In genomic region chr9:15357050-15357653, GRCh38 we compare ENCODE assay signal across 9 cellular contexts. TPM values are rescaled to one million over a fixed set of nuclear protein-coding genes. Genes with fewer than 3 reads are reported as not detected.
A peak's percentile ranks its signal among the peaks of the same experiment; 100 is the strongest.
DNase-seq lines count a peak whose midpoint lies in the region; ATAC-seq and TF ChIP-seq lines count a peak whose summit lies in the region.
"Had no signal": no experiment of that assay in that cellular context is flagged by ENCODE, and none has a peak within 500 bp of the region (broad histone marks: within the 10 kb centered on the region; RNA-seq: fewer than 3 reads in every experiment).

No MANE protein-coding gene starts in this region.

- H3K27ac ChIP-seq in Karpas-422 (ENCODE audit: low read length) (no peak overlapping the region), foreskin keratinocyte (no peak overlapping the region)
- H3K27ac ChIP-seq: VCaP had no signal

- H3K79me2 ChIP-seq in Karpas-422 (ENCODE audit: low read length) = no peaks in the 10 kb centered on the region

- ATAC-seq in GM21515 (IDR thresholded peaks at IDR 0.05; ENCODE audit: unreplicated experiment) (peak; percentile 98), foreskin keratinocyte (no peak), esophagus mucosa (no peak)

- H3K9me3 Mint-ChIP-seq in Calu3 (ENCODE audit: low read depth, unreplicated experiment) = no peaks in the 10 kb centered on the region
- H3K9me3 Mint-ChIP-seq in activated T-helper 1 cell treated with anti-CD3 and anti-CD28 coated beads, Interleukin-12 subunit alpha, Interleukin-12 subunit beta, Interleukin-2, Interleukin-4 antibody, amounts not matched to agents 30 ng/mL and 10 ng/mL and 1 ng/mL, durations not matched to agents 14 hours and 24 hours and 36 hours = no peaks in the 10 kb centered on the region

- intact Hi-C loops in Calu3 (cut with micrococcal nuclease; ENCODE audit: unreplicated experiment) = no loop called here
- intact Hi-C loops in activated T-helper 1 cell treated with anti-CD3 and anti-CD28 coated beads, Interleukin-12 subunit alpha, Interleukin-12 subunit beta, Interleukin-2, Interleukin-4 antibody, amounts not matched to agents 30 ng/mL and 10 ng/mL and 1 ng/mL, durations not matched to agents 14 hours and 24 hours and 36 hours (cut with micrococcal nuclease) = loop anchor here (1.0 to 10.0 kb wide), 4 partner anchors 66 to 248 kb away; partner anchors contain the start of gene SNAPC3

- DNase-seq in Calu3 (peak; percentile 33), Karpas-422 (peak; percentile 65), foreskin keratinocyte (no peak), amygdala (lab: John Stamatoyannopoulos, UW) (no peak)
- peak; percentile 11 for DNase-seq in activated T-helper 1 cell treated with anti-CD3 and anti-CD28 coated beads, Interleukin-12 subunit alpha, Interleukin-12 subunit beta, Interleukin-2, Interleukin-4 antibody, amounts not matched to agents 30 ng/mL and 10 ng/mL and 1 ng/mL, durations not matched to agents 14 hours and 24 hours and 36 hours (ENCODE audit: low spot score)
- peak; percentile 40 for DNase-seq in stimulated activated CD4-positive, alpha-beta T cell treated with anti-CD3 and anti-CD28 coated beads, Interleukin-4, amount 100 ng/mL, for 24 hours

- H3K9me2 ChIP-seq in Karpas-422 (replicated peaks; ENCODE audit: insufficient read depth, low read length) = no peaks in the 10 kb centered on the region

- H3K4me1 ChIP-seq in Karpas-422 (ENCODE audit: low read length) (no peaks in the 10 kb centered on the region), foreskin keratinocyte (no peaks in the 10 kb centered on the region)

- TF ChIP-seq CTCF in Calu3 (IDR thresholded peaks at IDR 0.05; ENCODE audit: unreplicated experiment) = no peak
- TF ChIP-seq CTCF in foreskin keratinocyte (conservative IDR thresholded peaks at IDR 0.05) = no peak

- H3K36me3 Mint-ChIP-seq in Calu3 (ENCODE audit: insufficient read depth, unreplicated experiment) = no peaks in the 10 kb centered on the region
- no peaks in the 10 kb centered on the region for H3K36me3 Mint-ChIP-seq in activated T-helper 1 cell treated with anti-CD3 and anti-CD28 coated beads, Interleukin-12 subunit alpha, Interleukin-12 subunit beta, Interleukin-2, Interleukin-4 antibody, amounts not matched to agents 30 ng/mL and 10 ng/mL and 1 ng/mL, durations not matched to agents 14 hours and 24 hours and 36 hours (ENCODE audit: low read depth)

- H3K9ac ChIP-seq in Karpas-422 (ENCODE audit: low read length) = no peak overlapping the region

- no peaks in the 10 kb centered on the region for H3K36me3 ChIP-seq in Karpas-422 (ENCODE audit: insufficient read depth, low read length)

- peaks cover 6% of the 10 kb centered on the region for H3K4me1 Mint-ChIP-seq in Calu3 (ENCODE audit: low read depth, unreplicated experiment)
- H3K4me1 Mint-ChIP-seq in activated T-helper 1 cell treated with anti-CD3 and anti-CD28 coated beads, Interleukin-12 subunit alpha, Interleukin-12 subunit beta, Interleukin-2, Interleukin-4 antibody, amounts not matched to agents 30 ng/mL and 10 ng/mL and 1 ng/mL, durations not matched to agents 14 hours and 24 hours and 36 hours (ENCODE audit: low read depth) = peaks cover 16% of the 10 kb centered on the region

- H3K27me3 ChIP-seq in Karpas-422 (ENCODE audit: low read length) (no peaks in the 10 kb centered on the region), foreskin keratinocyte (no peaks in the 10 kb centered on the region)

- H3K27me3 Mint-ChIP-seq in Calu3 (ENCODE audit: unreplicated experiment) = no peaks in the 10 kb centered on the region
- H3K27me3 Mint-ChIP-seq in activated T-helper 1 cell treated with anti-CD3 and anti-CD28 coated beads, Interleukin-12 subunit alpha, Interleukin-12 subunit beta, Interleukin-2, Interleukin-4 antibody, amounts not matched to agents 30 ng/mL and 10 ng/mL and 1 ng/mL, durations not matched to agents 14 hours and 24 hours and 36 hours (ENCODE audit: insufficient read depth) = peaks cover 2% of the 10 kb centered on the region

- no peak overlapping the region for H3K4me3 Mint-ChIP-seq in Calu3 (ENCODE audit: low read depth, unreplicated experiment)
- H3K4me3 Mint-ChIP-seq in activated T-helper 1 cell treated with anti-CD3 and anti-CD28 coated beads, Interleukin-12 subunit alpha, Interleukin-12 subunit beta, Interleukin-2, Interleukin-4 antibody, amounts not matched to agents 30 ng/mL and 10 ng/mL and 1 ng/mL, durations not matched to agents 14 hours and 24 hours and 36 hours = no peak overlapping the region

- H3K4me3 ChIP-seq in Karpas-422 (ENCODE audit: low read length) = no peak overlapping the region

- no peaks in the 10 kb centered on the region for H4K20me1 ChIP-seq in Karpas-422 (ENCODE audit: insufficient read depth, low read depth, low read length)

- H3K27ac Mint-ChIP-seq in Calu3 (ENCODE audit: unreplicated experiment) = no peak overlapping the region
- no peak overlapping the region for H3K27ac Mint-ChIP-seq in activated T-helper 1 cell treated with anti-CD3 and anti-CD28 coated beads, Interleukin-12 subunit alpha, Interleukin-12 subunit beta, Interleukin-2, Interleukin-4 antibody, amounts not matched to agents 30 ng/mL and 10 ng/mL and 1 ng/mL, durations not matched to agents 14 hours and 24 hours and 36 hours

- no peak overlapping the region for H2AFZ ChIP-seq in Karpas-422 (ENCODE audit: low read length)

- no peak overlapping the region for H3K4me2 ChIP-seq in Karpas-422 (ENCODE audit: low read depth, low read length, poor library complexity, severe bottlenecking)

- BruUV-seq in Calu3 (replicated peaks; lab: Mats Ljungman, UMichigan) = no TSS peak

- H3K9me3 ChIP-seq in Karpas-422 (ENCODE audit: low read length) = no peaks in the 10 kb centered on the region

- CTCF ChIA-PET in Calu3 (lab: Charles Lee) = interaction anchor here (0.6 to 0.7 kb wide), 2 partner anchors 53 to 84 kb away, joined by 3 to 8 read pairs; no protein-coding TSS in a partner anchor

RNA-seq across cellular contexts. Expression of gene TTC39B, which starts 50.1 kb away (rescaled TPM):
- total RNA-seq in Calu3 (2022) (6.0 and 7.5 TPM in 2 replicates), foreskin keratinocyte (7.9 and 8.7 TPM in 2 replicates), esophagus mucosa (26.2 TPM)
- total RNA-seq in Karpas-422 (2014; rRNA removed; shearing (Covaris generic); ENCODE audit: low replicate concordance) = 0.04 TPM in 2 replicates
- 23.8 and 26.1 TPM in 2 replicates for total RNA-seq in activated T-helper 1 cell treated with anti-CD3 and anti-CD28 coated beads, Interleukin-12 subunit alpha, Interleukin-12 subunit beta, Interleukin-2, Interleukin-4 antibody, amounts not matched to agents 30 ng/mL and 10 ng/mL and 1 ng/mL, durations not matched to agents 14 hours and 24 hours and 36 hours
- 2.7 and 2.9 TPM in 2 replicates for polyA plus RNA-seq in foreskin keratinocyte

Comparison
In these comparisons a context has a peak if more than half of its experiments do, and no peak if none do; other contexts are left out.
1. DNase-seq: peak in Calu3 (single experiment), Karpas-422 (single experiment), activated T-helper 1 cell treated with anti-CD3 and anti-CD28 coated beads, Interleukin-12 subunit alpha, Interleukin-12 subunit beta, Interleukin-2, Interleukin-4 antibody, amounts not matched to agents 30 ng/mL and 10 ng/mL and 1 ng/mL, durations not matched to agents 14 hours and 24 hours and 36 hours (single experiment) and stimulated activated CD4-positive, alpha-beta T cell treated with anti-CD3 and anti-CD28 coated beads, Interleukin-4, amount 100 ng/mL, for 24 hours (single experiment); none in foreskin keratinocyte (0 of 2) and amygdala (0 of 56).